22 cellular contexts compared by ENCODE assay signal in the genomic region with DNA sequence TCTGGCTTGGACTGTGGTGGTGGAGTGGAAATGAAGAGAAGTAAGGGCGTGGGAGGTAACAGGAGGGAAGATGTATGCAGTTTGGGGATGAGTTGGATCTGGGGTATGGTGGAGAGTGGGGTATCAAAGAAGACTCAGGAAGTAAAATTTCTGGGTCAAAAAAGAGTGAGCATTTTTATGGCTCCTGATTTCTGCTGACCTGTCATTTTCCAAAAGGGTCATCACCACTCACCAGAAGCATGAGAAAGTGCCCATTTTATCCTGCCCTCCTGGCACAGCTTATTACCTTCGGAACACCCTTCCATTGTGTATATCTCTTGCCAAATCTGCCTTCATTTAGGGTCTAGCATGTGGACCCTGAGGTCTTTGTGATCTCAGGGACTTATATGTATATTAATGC. TPM values are rescaled to one million over a fixed set of nuclear protein-coding genes. Genes with fewer than 3 reads are reported as not detected.
DNase-seq lines count a peak whose midpoint lies in the region; ATAC-seq, FAIRE-seq and TF ChIP-seq lines count a peak whose summit lies in the region.
"Had no signal": no experiment of that assay in that cellular context is flagged by ENCODE, and none has a peak within 500 bp of the region (broad histone marks: within the 10 kb centered on the region; RNA-seq: fewer than 3 reads in every experiment).

No MANE protein-coding gene starts in this region.

- no peaks in the 10 kb centered on the region for H3K4me1 ChIP-seq in HepG2 (ENCODE audit: insufficient read depth, low read length)
- no peaks in the 10 kb centered on the region for H3K4me1 ChIP-seq in right lobe of liver
- peaks cover 49% of the 10 kb centered on the region for H3K4me1 ChIP-seq in KMS-11 (ENCODE audit: low read depth, poor library complexity, severe bottlenecking)
- peaks cover 0 to 38% (median 0%) of the 10 kb centered on the region in 3 donors for H3K4me1 ChIP-seq in gastroesophageal sphincter

- H3K27me3 ChIP-seq in HepG2 (ENCODE audit: control insufficient read depth in 1 of 2, insufficient read depth in 2 of 2, low read length in 2 of 2) (peaks cover 2 to 45% of the 10 kb centered on the region in 2 experiments; a peak in 3 of 5 replicates), right lobe of liver (no peaks in the 10 kb centered on the region), KMS-11 (ENCODE audit: insufficient read depth, low read depth) (no peaks in the 10 kb centered on the region), gastroesophageal sphincter (no peaks in the 10 kb centered on the region)

- H3K27ac ChIP-seq in HepG2 (ENCODE audit: extremely low read length, insufficient read depth, low read length): no peak overlapping the region
- H3K27ac ChIP-seq in right lobe of liver: no peak overlapping the region
- H3K27ac ChIP-seq in KMS-11: no peak overlapping the region
- peak overlapping the region; percentile 35 for H3K27ac ChIP-seq in VCaP
- H3K27ac ChIP-seq in gastroesophageal sphincter: no peak overlapping the region
- H3K27ac ChIP-seq: 22Rv1 had no signal

- POLR2A ChIA-PET in HepG2 (lab: Yijun Ruan, JAX): no interaction called here

- TF ChIP-seq EP300 in HepG2 (IDR thresholded peaks at IDR 0.05; ENCODE audit: low read depth in 2 of 2, low read length in 2 of 2) (no peak), HepG2 (CRISPR knock-in tag; IDR thresholded peaks at IDR 0.05; ENCODE audit: borderline replicate concordance) (no peak), gastroesophageal sphincter (IDR thresholded peaks at IDR 0.05) (no peak)

- no peak overlapping the region for H3K4me3 ChIP-seq in HepG2 (replicated peaks in 1 of 3; ENCODE audit: insufficient read depth in 1 of 3, low read depth in 2 of 3, low read length in 3 of 3)
- no peak overlapping the region for H3K4me3 ChIP-seq in right lobe of liver
- no peak overlapping the region for H3K4me3 ChIP-seq in KMS-11 (IDR thresholded peaks at IDR 0.05; ENCODE audit: insufficient read depth, low read depth, low read length)
- no peak overlapping the region for H3K4me3 ChIP-seq in gastroesophageal sphincter

- intact Hi-C loops in HepG2 (cut with micrococcal nuclease; ENCODE audit: unreplicated experiment): no loop called here
- intact Hi-C loops in right lobe of liver (cut with DNase I): no loop called here

- no peak overlapping the region for H3K4me2 ChIP-seq in HepG2 (ENCODE audit: low read depth, low read length)
- H3K4me2 ChIP-seq in KMS-11: peak overlapping the region; percentile 8; the same call in 1 of the 2 replicates

- ATAC-seq in HepG2 (no peak), right lobe of liver (no peak), gastroesophageal sphincter (no peak), GM19023 (IDR thresholded peaks at IDR 0.05; ENCODE audit: unreplicated experiment) (no peak)

- no peaks in the 10 kb centered on the region for H3K79me2 ChIP-seq in HepG2 (ENCODE audit: insufficient read depth, low read length)
- peaks cover 81% of the 10 kb centered on the region for H3K79me2 ChIP-seq in KMS-11 (ENCODE audit: insufficient read depth, low read depth)

- BruUV-seq in HepG2 (replicated peaks; lab: Mats Ljungman, UMichigan): no TSS peak

- H3K36me3 ChIP-seq in HepG2 (replicated peaks in 1 of 2; ENCODE audit: control insufficient read depth in 1 of 2, insufficient read depth in 2 of 2, low read length in 2 of 2) (no peaks in the 10 kb centered on the region), right lobe of liver (no peaks in the 10 kb centered on the region), KMS-11 (ENCODE audit: insufficient read depth) (no peaks in the 10 kb centered on the region), gastroesophageal sphincter (no peaks in the 10 kb centered on the region)

- H2AFZ ChIP-seq in HepG2 (ENCODE audit: low read length) (no peak overlapping the region), KMS-11 (ENCODE audit: low read depth) (no peak overlapping the region)

- WGBS in HepG2 (ENCODE audit: low lambda C conversion rate): 10% methylated on average over 2 of the region's 2 CpGs
- WGBS in right lobe of liver (ENCODE audit: insufficient coverage, low coverage, low lambda C conversion rate, missing lambda C conversion rate): 92% methylated on average over 2 of the region's 2 CpGs
- 95 to 100% methylated on average over 1 to 2 of the region's 2 CpGs for WGBS in gastroesophageal sphincter (ENCODE audit: low coverage in 1 of 2), 2 donors

- TF ChIP-seq CTCF in HepG2 (CRISPR knock-in tag; IDR thresholded peaks at IDR 0.05): no peak
- TF ChIP-seq CTCF in right lobe of liver (IDR thresholded peaks at IDR 0.05): no peak
- TF ChIP-seq CTCF in KMS-11 (conservative IDR thresholded peaks at IDR 0.05; ENCODE audit: low read depth, low read length): no peak
- no peak for TF ChIP-seq CTCF in VCaP (conservative IDR thresholded peaks at IDR 0.05)
- no peak for TF ChIP-seq CTCF in gastroesophageal sphincter (IDR thresholded peaks at IDR 0.05)

- TF ChIP-seq POLR2A in HepG2 (IDR thresholded peaks at IDR 0.05; ENCODE audit: insufficient read depth in 1 of 2, low read depth in 2 of 2, low read length in 2 of 2) (no peak), right lobe of liver (IDR thresholded peaks at IDR 0.05) (no peak), GM12892 (IDR thresholded peaks at IDR 0.05; ENCODE audit: low read depth, low read length) (no peak), gastroesophageal sphincter (IDR thresholded peaks at IDR 0.05) (no peak)

- in situ Hi-C loops in HepG2 (cut with HindIII; ENCODE audit: extremely low pct_ligation_motif_present, low pct_unique_long_range_greater_than_20kb): no loop called here

- no peak for DNase-seq in HepG2 (ENCODE audit: low spot score)
- DNase-seq in right lobe of liver: no peak
- DNase-seq in hippocampal formation (lab: John Stamatoyannopoulos, UW): no peak
- DNase-seq in GM12892 (ENCODE audit: insufficient read length): no peak
- DNase-seq: C1 segment of cervical spinal cord; Calu3; CD4-positive, alpha-beta memory T cell; COR-L47; DMS53; DMS79 treated with DMSO at 0.1 percent for 48 hours; GF-D8; GOT3; H7; HCEC 1CT had no signal

- CTCF ChIA-PET in HepG2 (lab: Yijun Ruan, JAX; ENCODE audit: low intra/inter-chr PET ratio, low total read pairs): no interaction called here

- FAIRE-seq in HepG2 (lab: Jason Lieb, UNC): no peak
- no peak for FAIRE-seq in GM12892 (lab: Jason Lieb, UNC)
- FAIRE-seq: A204.1, GM12891 had no signal

- no peak for TF ChIP-seq RAD21 in HepG2 (CRISPR knock-in tag; IDR thresholded peaks at IDR 0.05)

- H4K20me1 ChIP-seq in HepG2 (ENCODE audit: insufficient read depth, low read length) (no peaks in the 10 kb centered on the region), KMS-11 (ENCODE audit: insufficient read depth) (no peaks in the 10 kb centered on the region)

- H3K9me3 ChIP-seq in HepG2 (ENCODE audit: low read length) (no peaks in the 10 kb centered on the region), right lobe of liver (no peaks in the 10 kb centered on the region), gastroesophageal sphincter (no peaks in the 10 kb centered on the region)

- H3K9ac ChIP-seq in HepG2 (ENCODE audit: insufficient read depth, low read depth, low read length): no peak overlapping the region
- no peak overlapping the region for H3K9ac ChIP-seq in KMS-11

RNA-seq across cellular contexts. Expression of gene TOX2, which starts 17.3 kb away (rescaled TPM):
- total RNA-seq in HepG2 (2016; rRNA removed; fragmentation: Illumina TruSeq; extraction: Trizol): not detected in 2 replicates
- total RNA-seq in HepG2 (2016; cell fraction: cytosol; rRNA removed; fragmentation: Illumina TruSeq; extraction: Trizol; ENCODE audit: low read depth): not detected in 2 replicates
- total RNA-seq in HepG2 (2016; cell fraction: insoluble cytoplasmic fraction; rRNA removed; fragmentation: Illumina TruSeq; extraction: Trizol): not detected in 2 replicates
- not detected in 2 replicates for total RNA-seq in HepG2 (2016; cell fraction: membrane; rRNA removed; fragmentation: Illumina TruSeq; extraction: Trizol)
- total RNA-seq in HepG2 (2016; cell fraction: nucleus; rRNA removed; fragmentation: Illumina TruSeq; extraction: Trizol): not detected in 2 replicates
- not detected in 2 replicates for polyA plus RNA-seq in HepG2 (2011; rRNA removed)
- polyA plus RNA-seq in HepG2 (2011; cell fraction: cytosol; rRNA removed): not detected in 2 replicates
- polyA plus RNA-seq in HepG2 (2011; cell fraction: nucleus; rRNA removed): not detected in 2 replicates
- not detected in 2 replicates for polyA plus RNA-seq in HepG2 (2012)
- polyA plus RNA-seq in HepG2 (2016; cell fraction: cytosol; fragmentation: Illumina TruSeq; extraction: Trizol; ENCODE audit: low read depth): not detected in 2 replicates
- not detected in 2 replicates for polyA plus RNA-seq in HepG2 (2016; cell fraction: insoluble cytoplasmic fraction; fragmentation: Illumina TruSeq; extraction: Trizol; ENCODE audit: low read depth)
- polyA plus RNA-seq in HepG2 (2016; cell fraction: membrane; fragmentation: Illumina TruSeq; extraction: Trizol; ENCODE audit: low read depth): not detected in 2 replicates
- polyA plus RNA-seq in HepG2 (2016; cell fraction: nucleus; fragmentation: Illumina TruSeq; extraction: Trizol; ENCODE audit: insufficient read depth, low read depth): not detected in 2 replicates
- polyA minus RNA-seq in HepG2 (2011; rRNA and poly(A)+ RNA removed; ENCODE audit: low replicate concordance): 0.40 TPM in 1 of 2 replicates, not detected in the other
- not detected in 2 replicates for polyA minus RNA-seq in HepG2 (2011; cell fraction: cytosol; rRNA and poly(A)+ RNA removed)
- not detected in 2 replicates for polyA minus RNA-seq in HepG2 (2011; cell fraction: nucleus; rRNA and poly(A)+ RNA removed)
- total RNA-seq in right lobe of liver: 1 to 10 TPM; 1.5 to 5.0 (median 2.2) TPM
- polyA plus RNA-seq in GM12892 (2012; ENCODE audit: missing spikeins): 20.8 TPM
- total RNA-seq in gastroesophageal sphincter: 10 to 100 TPM; 16.4 to 47.8 (median 40.3) TPM
- total RNA-seq: Calu3, G401 had no signal
